8 cellular contexts compared by ENCODE assay signal in genomic region chr5:157172408-157172807, GRCh38. TPM values are rescaled to one million over a fixed set of nuclear protein-coding genes. Genes with fewer than 3 reads are reported as not detected.
DNase-seq lines count a peak whose midpoint lies in the region; ATAC-seq lines count a peak whose summit lies in the region.

No MANE protein-coding gene starts in this region.

- POLR2A ChIA-PET in CD4-positive, alpha-beta memory T cell (lab: Charles Lee; ENCODE audit: partially characterized antibody) = interaction anchor here (0.8 to 29.8 kb wide), 19 partner anchors 10 to 100 kb away, joined by 3 to 1020 read pairs (median 6); partner anchors contain the start of genes CYFIP2, ITK and MED7

- CTCF ChIA-PET in CD4-positive, alpha-beta memory T cell (lab: Charles Lee; ENCODE audit: partially characterized antibody) = interaction anchor here (0.7 to 2.0 kb wide), 14 partner anchors 8 to 81 kb away, joined by 3 to 9 read pairs (median 3); partner anchors contain the start of genes ITK and MED7
- CTCF ChIA-PET in activated naive CD4-positive, alpha-beta T cell treated with anti-CD3 and anti-CD28 coated beads for 36 hours (lab: Charles Lee) = interaction anchor here (0.6 to 2.6 kb wide), 7 partner anchors 11 to 139 kb away, joined by 3 to 12 read pairs (median 3); no protein-coding TSS in a partner anchor

- H3K4me3 ChIP-seq in CD4-positive, alpha-beta memory T cell (ENCODE audit: low read length in 2 of 2) = peak overlapping the region in 1 of 2 donors; percentile 20

- intact Hi-C loops in CD4-positive, alpha-beta memory T cell (cut with micrococcal nuclease) = loop anchor here (1.0 kb wide), 2 partner anchors 8 to 12 kb away; partner anchors contain the start of gene ITK
- intact Hi-C loops in activated naive CD4-positive, alpha-beta T cell treated with anti-CD3 and anti-CD28 coated beads for 36 hours (cut with micrococcal nuclease) = loop anchor here (1.0 to 2.0 kb wide), 13 partner anchors 8 to 430 kb away; partner anchors contain the start of genes HAVCR2 and ITK

- no peaks in the 10 kb centered on the region for H3K27me3 ChIP-seq in CD4-positive, alpha-beta memory T cell (ENCODE audit: insufficient read depth, low read length)

- peaks cover 55% of the 10 kb centered on the region for H3K4me1 ChIP-seq in CD4-positive, alpha-beta memory T cell (ENCODE audit: insufficient read depth, low read length)

- H3K36me3 Mint-ChIP-seq in CD4-positive, alpha-beta memory T cell = no peaks in the 10 kb centered on the region
- peaks cover 14% of the 10 kb centered on the region for H3K36me3 Mint-ChIP-seq in activated naive CD4-positive, alpha-beta T cell treated with anti-CD3 and anti-CD28 coated beads for 36 hours (ENCODE audit: low read depth)

- no peaks in the 10 kb centered on the region for H3K27me3 Mint-ChIP-seq in CD4-positive, alpha-beta memory T cell
- H3K27me3 Mint-ChIP-seq in activated naive CD4-positive, alpha-beta T cell treated with anti-CD3 and anti-CD28 coated beads for 36 hours (ENCODE audit: low read depth) = no peaks in the 10 kb centered on the region

- peak overlapping the region; percentile 55 to 79 (median 74) for H3K4me3 Mint-ChIP-seq in CD4-positive, alpha-beta memory T cell
- H3K4me3 Mint-ChIP-seq in activated naive CD4-positive, alpha-beta T cell treated with anti-CD3 and anti-CD28 coated beads for 36 hours = peak overlapping the region; percentile 64

- H3K27ac ChIP-seq in CD4-positive, alpha-beta memory T cell (ENCODE audit: low read depth, low read length) = peak overlapping the region; percentile 61

- peak overlapping the region; percentile 82 to 97 (median 94) for H3K27ac Mint-ChIP-seq in CD4-positive, alpha-beta memory T cell
- H3K27ac Mint-ChIP-seq in activated naive CD4-positive, alpha-beta T cell treated with anti-CD3 and anti-CD28 coated beads for 36 hours = peak overlapping the region; percentile 100

- peak; percentile 71 to 93 (median 80) for DNase-seq in CD4-positive, alpha-beta memory T cell
- DNase-seq in NK-92 (lab: John Stamatoyannopoulos, UW; ENCODE audit: unreplicated experiment) = peak; percentile 7
- peak; percentile 96 for DNase-seq in activated naive CD4-positive, alpha-beta T cell treated with anti-CD3 and anti-CD28 coated beads for 36 hours
- DNase-seq in stimulated activated CD8-positive, alpha-beta memory T cell treated with anti-CD3 and anti-CD28 coated beads, Interleukin-4, amount 100 ng/mL, for 24 hours (ENCODE audit: low read depth) = peak; percentile 84
- no peak for DNase-seq in C1 segment of cervical spinal cord (lab: John Stamatoyannopoulos, UW)
- no peak for DNase-seq in mucosa of gallbladder (ENCODE audit: low spot score)
- DNase-seq in NCI-H1092 (lab: John Stamatoyannopoulos, UW) = no peak

- ATAC-seq in GM21576 (IDR thresholded peaks at IDR 0.05; ENCODE audit: unreplicated experiment) = peak; percentile 99

- H3K9me3 Mint-ChIP-seq in CD4-positive, alpha-beta memory T cell = peaks cover 0 to 11% (median 4%) of the 10 kb centered on the region in 8 donors
- H3K9me3 Mint-ChIP-seq in activated naive CD4-positive, alpha-beta T cell treated with anti-CD3 and anti-CD28 coated beads for 36 hours = peaks cover 4% of the 10 kb centered on the region

- H3K36me3 ChIP-seq in CD4-positive, alpha-beta memory T cell (ENCODE audit: insufficient read depth, low read length) = no peaks in the 10 kb centered on the region

- H3K9me3 ChIP-seq in CD4-positive, alpha-beta memory T cell (ENCODE audit: control insufficient read depth in 1 of 2, low read length in 2 of 2) = no peaks in the 10 kb centered on the region

- peaks cover 42 to 82% (median 66%) of the 10 kb centered on the region in 4 donors for H3K4me1 Mint-ChIP-seq in CD4-positive, alpha-beta memory T cell
- H3K4me1 Mint-ChIP-seq in activated naive CD4-positive, alpha-beta T cell treated with anti-CD3 and anti-CD28 coated beads for 36 hours (ENCODE audit: low read depth) = peaks cover 86% of the 10 kb centered on the region

RNA-seq across cellular contexts. Expression of gene GARIN3, which starts 6.3 kb away (rescaled TPM):
- not detected for total RNA-seq in CD4-positive, alpha-beta memory T cell
- not detected for polyA plus RNA-seq in CD4-positive, alpha-beta memory T cell
- 1 to 10 TPM; 3.6 to 3.8 TPM for total RNA-seq in activated naive CD4-positive, alpha-beta T cell treated with anti-CD3 and anti-CD28 coated beads for 36 hours
- total RNA-seq in mucosa of gallbladder = not detected

RNA-seq across cellular contexts. Expression of gene ITK, which starts 8.2 kb away (rescaled TPM):
- total RNA-seq in CD4-positive, alpha-beta memory T cell = 100 to 1,000 TPM; 398 to 421 TPM
- polyA plus RNA-seq in CD4-positive, alpha-beta memory T cell = 100 to 1,000 TPM; 141 to 178 TPM
- 100 to 1,000 TPM; 340 TPM for total RNA-seq in activated naive CD4-positive, alpha-beta T cell treated with anti-CD3 and anti-CD28 coated beads for 36 hours
- 6.0 TPM for total RNA-seq in mucosa of gallbladder

RNA-seq across cellular contexts. Expression of gene MED7, which starts 29.7 kb away (rescaled TPM):
- total RNA-seq in CD4-positive, alpha-beta memory T cell = 10 to 100 TPM; 18.9 to 20.3 TPM
- polyA plus RNA-seq in CD4-positive, alpha-beta memory T cell = 10 to 100 TPM; 13.6 to 16.6 TPM
- total RNA-seq in activated naive CD4-positive, alpha-beta T cell treated with anti-CD3 and anti-CD28 coated beads for 36 hours = 10 to 100 TPM; 21.0 to 21.2 TPM
- 11.2 TPM for total RNA-seq in mucosa of gallbladder

Comparison
In these comparisons a context has a peak if more than half of its experiments do, and no peak if none do; other contexts are left out.
1. DNase-seq: peak in CD4-positive, alpha-beta memory T cell (5 of 5), NK-92 (single experiment), activated naive CD4-positive, alpha-beta T cell treated with anti-CD3 and anti-CD28 coated beads for 36 hours (single experiment) and stimulated activated CD8-positive, alpha-beta memory T cell treated with anti-CD3 and anti-CD28 coated beads, Interleukin-4, amount 100 ng/mL, for 24 hours (single experiment); none in C1 segment of cervical spinal cord (0 of 14), mucosa of gallbladder (single experiment) and NCI-H1092 (single experiment).
2. RNA of gene ITK, which starts 8.2 kb away (total RNA-seq): 398 to 421 TPM in CD4-positive, alpha-beta memory T cell and 340 TPM in activated naive CD4-positive, alpha-beta T cell treated with anti-CD3 and anti-CD28 coated beads for 36 hours; 6.0 TPM in mucosa of gallbladder (single experiment); every median in the first group is over 10 times any median in the second.